ENCODE assay signal across 1 cellular context in the genomic region with DNA sequence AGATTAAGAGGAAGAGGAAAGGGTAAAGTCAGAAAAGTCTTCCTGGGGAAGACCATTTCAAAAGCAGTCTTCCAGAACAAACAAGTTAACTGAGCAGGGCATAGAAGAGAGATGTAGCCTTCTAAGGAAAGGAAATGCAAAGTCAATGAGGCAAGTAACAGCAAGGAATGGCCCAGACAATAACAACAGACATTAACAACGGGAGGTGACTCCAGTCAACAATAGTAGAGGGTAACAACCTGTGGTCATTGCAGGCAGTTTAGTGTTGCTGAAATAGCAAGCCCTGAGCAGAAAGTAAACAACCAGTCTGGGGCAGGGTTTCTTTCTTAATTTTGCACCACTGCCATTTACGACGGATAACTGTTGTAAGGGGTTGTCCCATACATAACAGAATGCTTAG.
TF ChIP-seq lines count a peak whose summit lies in the region.

No MANE protein-coding gene starts in this region.

TF ChIP-seq in GM23338, 12 proteins besides CTCF, POLR2A, EP300 and RAD21 (continued from another document):
- 0 out of 2 replicates have a peak, but pooled peaks have one; percentile 35 for TF ChIP-seq CREB1 (CRISPR knock-in tag; IDR thresholded peaks at IDR 0.05; ENCODE audit: low read depth)
